Comparison of ENCODE assay signal across 8 cellular contexts in the genomic region with DNA sequence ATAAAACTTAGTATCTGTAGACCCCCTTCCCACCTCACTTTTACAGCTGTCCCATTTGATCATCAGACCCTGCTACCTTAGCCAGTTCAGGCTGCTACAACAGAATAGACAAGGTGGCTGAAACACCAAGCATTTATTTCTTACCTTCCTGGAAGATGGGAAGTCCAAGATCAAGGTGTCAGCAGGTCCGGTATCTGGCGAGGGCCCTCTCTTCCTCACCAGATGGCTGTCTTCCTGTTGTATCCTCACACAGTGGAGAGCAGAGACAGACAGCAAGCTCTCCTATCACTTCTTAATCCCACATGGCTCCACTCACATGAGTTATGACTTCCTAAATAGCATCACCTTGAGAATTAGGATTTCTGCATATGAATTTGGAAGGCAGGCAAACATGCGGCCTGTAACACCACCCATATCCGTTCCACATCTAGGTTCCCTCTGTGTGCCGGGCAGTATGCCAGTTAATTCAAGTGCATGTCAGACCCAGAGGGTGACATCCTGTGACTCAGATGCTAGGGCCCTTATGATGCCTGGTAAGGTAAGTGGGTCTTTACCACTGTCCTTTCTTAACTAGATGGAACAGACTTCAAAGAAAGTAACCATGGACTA. TPM values are rescaled to one million over a fixed set of nuclear protein-coding genes. Genes with fewer than 3 reads are reported as not detected.
A peak's percentile ranks its signal among the peaks of the same experiment; 100 is the strongest.
DNase-seq lines count a peak whose midpoint lies in the region; ATAC-seq and TF ChIP-seq lines count a peak whose summit lies in the region.

No MANE protein-coding gene starts in this region.

- 28% methylated on average over 5 of the region's 5 CpGs for WGBS in mesenchymal stem cell

- peak overlapping the region; percentile 90 for H3K4me2 ChIP-seq in HCT116 (ENCODE audit: low read length)
- no peak overlapping the region for H3K4me2 ChIP-seq in mesenchymal stem cell (ENCODE audit: low read length, poor library complexity, severe bottlenecking)
- no peak overlapping the region for H3K4me2 ChIP-seq in OCI-LY7 (ENCODE audit: low read length)

- peak overlapping the region; percentile 54 for H4K8ac ChIP-seq in mesenchymal stem cell (ENCODE audit: low read length)

- H3K23ac ChIP-seq in mesenchymal stem cell (ENCODE audit: low read length in 2 of 2): peak overlapping the region in 1 of 2 experiments; percentile 66

- peak overlapping the region; percentile 47 for H3K9ac ChIP-seq in HCT116 (ENCODE audit: low read length)
- H3K9ac ChIP-seq in mesenchymal stem cell (ENCODE audit: low read length): peak overlapping the region; percentile 89

- H3K27me3 ChIP-seq in HCT116 (ENCODE audit: insufficient read depth, low read length) (no peaks in the 10 kb centered on the region), mesenchymal stem cell (ENCODE audit: control insufficient read depth in 1 of 2, insufficient read depth in 1 of 2, low read length in 2 of 2) (peaks cover 0 to 7% of the 10 kb centered on the region in 2 experiments)

- H4K91ac ChIP-seq in mesenchymal stem cell (ENCODE audit: low read length): no peak overlapping the region

- H2BK120ac ChIP-seq in mesenchymal stem cell (ENCODE audit: low read depth, low read length): peak overlapping the region; percentile 86

- H3K4me3 ChIP-seq in HCT116 (replicated peaks in 1 of 2; ENCODE audit: low read depth in 1 of 2, low read length in 2 of 2) (peak overlapping the region; percentile 30 to 51), mesenchymal stem cell (ENCODE audit: insufficient read depth in 1 of 2, low read depth in 1 of 2, low read length in 2 of 2) (peak overlapping the region in 1 of 2 experiments; percentile 55), OCI-LY7 (ENCODE audit: low read depth, low read length, poor library complexity, severe bottlenecking) (no peak overlapping the region)

- H3K18ac ChIP-seq in mesenchymal stem cell (ENCODE audit: low read depth in 1 of 2, low read length in 2 of 2): peak overlapping the region; percentile 49 to 88

- POLR2A ChIA-PET in HCT116 (lab: Charles Lee) (interaction anchor here (1.3 kb wide), 1 partner anchor 10 kb away, joined by 3 read pairs; no protein-coding TSS in a partner anchor), OCI-LY7 (lab: Charles Lee) (no interaction called here)

- no peak for TF ChIP-seq RAD21 in HCT116 (IDR thresholded peaks at IDR 0.05; ENCODE audit: low read depth)

- H3K9me3 ChIP-seq in HCT116 (ENCODE audit: control insufficient read depth in 1 of 2, insufficient read depth in 1 of 2, low read depth in 1 of 2, low read length in 2 of 2): no peaks in the 10 kb centered on the region
- H3K9me3 ChIP-seq in mesenchymal stem cell (ENCODE audit: control insufficient read depth, low read length): no peaks in the 10 kb centered on the region
- H3K9me3 ChIP-seq in OCI-LY7 (ENCODE audit: low read length): no peaks in the 10 kb centered on the region

- no peak overlapping the region for H2BK15ac ChIP-seq in mesenchymal stem cell (ENCODE audit: low read depth, poor library complexity, severe bottlenecking)

- RAD21 ChIA-PET in HCT116 (lab: Charles Lee; ENCODE audit: low non-redundant PET in 1 of 2, low total read pairs in 2 of 2, uncharacterized antibody in 2 of 2, unreplicated experiment in 2 of 2): no interaction called here

- no peaks in the 10 kb centered on the region for H3K36me3 ChIP-seq in HCT116 (ENCODE audit: control insufficient read depth in 1 of 2, insufficient read depth in 2 of 2, low read length in 2 of 2)
- H3K36me3 ChIP-seq in mesenchymal stem cell (ENCODE audit: control insufficient read depth in 1 of 2, insufficient read depth in 2 of 2, low read depth in 1 of 2, low read length in 2 of 2): no peaks in the 10 kb centered on the region
- H3K36me3 ChIP-seq in OCI-LY7 (ENCODE audit: insufficient read depth, low read length): no peaks in the 10 kb centered on the region

- ATAC-seq in HCT116 (peak; percentile 76), GM21390 (IDR thresholded peaks at IDR 0.05; ENCODE audit: unreplicated experiment) (no peak), HG02610 (IDR thresholded peaks at IDR 0.05; ENCODE audit: unreplicated experiment) (no peak), GM18907 (IDR thresholded peaks at IDR 0.05; ENCODE audit: unreplicated experiment) (no peak)

- TF ChIP-seq POLR2A in HCT116 (IDR thresholded peaks at IDR 0.05; ENCODE audit: borderline replicate concordance, extremely low read depth, insufficient read depth, insufficient read length): no peak

- no peak overlapping the region for H2AK5ac ChIP-seq in mesenchymal stem cell (ENCODE audit: low read length, severe bottlenecking)

- CTCF ChIA-PET in HCT116 (lab: Charles Lee) (interaction anchor here (0.8 to 1.4 kb wide), 3 partner anchors 9 to 55 kb away, joined by 3 to 5 read pairs (median 3); no protein-coding TSS in a partner anchor), OCI-LY7 (lab: Charles Lee; ENCODE audit: unreplicated experiment) (no interaction called here)

- H2BK12ac ChIP-seq in mesenchymal stem cell (ENCODE audit: low read length in 2 of 2): peak overlapping the region; percentile 55 to 62

- no peak overlapping the region for H2BK5ac ChIP-seq in mesenchymal stem cell (ENCODE audit: low read depth, low read length, poor library complexity, severe bottlenecking)

- no peaks in the 10 kb centered on the region for H3K79me1 ChIP-seq in mesenchymal stem cell (replicated peaks; ENCODE audit: low read length, poor library complexity, severe bottlenecking)

- TSS peak; percentile 65 for BruUV-seq in HCT116 (replicated peaks; lab: Mats Ljungman, UMichigan)
- BruUV-seq in OCI-LY7 (replicated peaks; lab: Mats Ljungman, UMichigan): no TSS peak

- H4K20me1 ChIP-seq in HCT116 (ENCODE audit: insufficient read depth) (no peaks in the 10 kb centered on the region), OCI-LY7 (ENCODE audit: insufficient read depth, low read length) (no peaks in the 10 kb centered on the region)

- peak overlapping the region; percentile 66 for H3K27ac ChIP-seq in HCT116 (ENCODE audit: low read depth, low read length)
- no peak overlapping the region for H3K27ac ChIP-seq in mesenchymal stem cell (ENCODE audit: low read length, poor library complexity, severe bottlenecking)
- H3K27ac ChIP-seq in OCI-LY7 (ENCODE audit: low read depth, low read length, poor library complexity, severe bottlenecking): no peak overlapping the region

- peak overlapping the region; percentile 59 for H2AFZ ChIP-seq in HCT116 (ENCODE audit: low read depth, low read length, poor library complexity, severe bottlenecking)
- H2AFZ ChIP-seq in mesenchymal stem cell (ENCODE audit: low read depth, low read length): peak overlapping the region; percentile 34
- no peak overlapping the region for H2AFZ ChIP-seq in OCI-LY7 (ENCODE audit: low read length)

- H3K79me2 ChIP-seq in HCT116 (ENCODE audit: insufficient read depth, low read length) (no peaks in the 10 kb centered on the region), OCI-LY7 (ENCODE audit: insufficient read depth, low read depth, low read length) (no peaks in the 10 kb centered on the region)

- no peak overlapping the region for H3K14ac ChIP-seq in mesenchymal stem cell (ENCODE audit: low read length in 2 of 2)

- H3K4me1 ChIP-seq in HCT116 (ENCODE audit: control insufficient read depth in 1 of 2, insufficient read depth in 2 of 2, low read length in 2 of 2) (peaks cover 42 to 48% of the 10 kb centered on the region in 2 experiments), mesenchymal stem cell (ENCODE audit: control insufficient read depth, insufficient read depth, low read depth, low read length) (peaks cover 4% of the 10 kb centered on the region), OCI-LY7 (ENCODE audit: insufficient read depth, low read length, poor library complexity, severe bottlenecking) (no peaks in the 10 kb centered on the region)

- TF ChIP-seq CTCF in HCT116 (IDR thresholded peaks at IDR 0.05 in 2 of 3, conservative IDR thresholded peaks at IDR 0.05 in 1 of 3; ENCODE audit: borderline replicate concordance in 1 of 3, insufficient read depth in 1 of 3, low read depth in 2 of 3, low read length in 2 of 3) (no peak), OCI-LY7 (conservative IDR thresholded peaks at IDR 0.05; ENCODE audit: low read length) (no peak)

- DNase-seq in HCT116 (ENCODE audit: low read depth, low spot score) (peak; percentile 84), RPMI8226 (peak; percentile 81), astrocyte of the hippocampus (ENCODE audit: low read depth, low spot score) (peak; percentile 43), mesenchymal stem cell (peak; percentile 78), OCI-LY7 (ENCODE audit: low spot score) (no peak)

- H3K4ac ChIP-seq in mesenchymal stem cell (ENCODE audit: low read depth in 1 of 2, low read length in 2 of 2): peak overlapping the region in 1 of 2 experiments; percentile 89

- intact Hi-C loops in HCT116 (cut with micrococcal nuclease): loop anchor here (2.0 to 5.0 kb wide), 2 partner anchors 31 to 249 kb away; a partner anchor contains a TSS
- intact Hi-C loops in OCI-LY7 (cut with micrococcal nuclease; ENCODE audit: unreplicated experiment): no loop called here

- no peaks in the 10 kb centered on the region for H3K9me2 ChIP-seq in HCT116 (ENCODE audit: insufficient read depth)
- H3K9me2 ChIP-seq in OCI-LY7 (ENCODE audit: insufficient read depth, low read length): no peaks in the 10 kb centered on the region

TF ChIP-seq in HCT116, 20 proteins besides CTCF, POLR2A, EP300 and RAD21 (continues in another document):
- TF ChIP-seq SRF (IDR thresholded peaks at IDR 0.05; ENCODE audit: low read depth): peak; percentile 63; the same call in 1 of the 2 replicates
- no peak for TF ChIP-seq YY1 (IDR thresholded peaks at IDR 0.05; ENCODE audit: extremely low read depth, insufficient replicate concordance, low read depth, low read length)
- peak; percentile 82 for TF ChIP-seq JUND (IDR thresholded peaks at IDR 0.05)

RNA-seq across cellular contexts. Expression of a gene that starts 2.1 kb away (rescaled TPM):
- 3.9 TPM for total RNA-seq in HCT116 (2021; ENCODE audit: unreplicated experiment)
- 2.0 and 3.5 TPM in 2 replicates for polyA plus RNA-seq in HCT116 (2012)
- polyA plus RNA-seq in mesenchymal stem cell (2013, experiment 1 of 2): 0.21 TPM
- 0.25 TPM for polyA plus RNA-seq in mesenchymal stem cell (2013, experiment 2 of 2)
- not detected in 2 replicates for total RNA-seq in OCI-LY7 (2014; rRNA removed; shearing (Covaris generic))
- total RNA-seq in OCI-LY7 (2022): not detected in 2 replicates

RNA-seq across cellular contexts. Expression of a gene that starts 27.1 kb away (rescaled TPM):
- total RNA-seq in HCT116 (2021; ENCODE audit: unreplicated experiment) (0.37 TPM), OCI-LY7 (2022) (not detected in 2 replicates)
- polyA plus RNA-seq in HCT116 (2012): 1.3 and 1.5 TPM in 2 replicates
- polyA plus RNA-seq in mesenchymal stem cell (2013, experiment 1 of 2): 1.4 TPM
- 1.4 TPM for polyA plus RNA-seq in mesenchymal stem cell (2013, experiment 2 of 2)
- total RNA-seq in OCI-LY7 (2014; rRNA removed; shearing (Covaris generic)): not detected in 2 replicates

RNA-seq across cellular contexts. Expression of a gene that starts 31.6 kb away (rescaled TPM):
- total RNA-seq in HCT116 (2021; ENCODE audit: unreplicated experiment) (27.8 TPM), OCI-LY7 (2022) (1.2 and 1.5 TPM in 2 replicates)
- 14.6 and 14.8 TPM in 2 replicates for polyA plus RNA-seq in HCT116 (2012)
- 47.8 TPM for polyA plus RNA-seq in mesenchymal stem cell (2013, experiment 1 of 2)
- 47.1 TPM for polyA plus RNA-seq in mesenchymal stem cell (2013, experiment 2 of 2)
- total RNA-seq in OCI-LY7 (2014; rRNA removed; shearing (Covaris generic)): 1.1 and 1.5 TPM in 2 replicates

RNA-seq across cellular contexts. Expression of a gene that starts 46.0 kb away (rescaled TPM):
- total RNA-seq in HCT116 (2021; ENCODE audit: unreplicated experiment) (10.2 TPM), OCI-LY7 (2022) (2.6 and 3.0 TPM in 2 replicates)
- 20.2 and 22.8 TPM in 2 replicates for polyA plus RNA-seq in HCT116 (2012)
- 6.4 TPM for polyA plus RNA-seq in mesenchymal stem cell (2013, experiment 1 of 2)
- 7.4 TPM for polyA plus RNA-seq in mesenchymal stem cell (2013, experiment 2 of 2)
- total RNA-seq in OCI-LY7 (2014; rRNA removed; shearing (Covaris generic)): 0.60 TPM in 1 of 2 replicates, not detected in the other

Comparison
In these comparisons a context has a peak if more than half of its experiments do, and no peak if none do; other contexts are left out.
1. RNA of a gene that starts 31.6 kb away (total RNA-seq): 27.8 TPM in HCT116 (single experiment); 1.1 to 1.5 TPM in OCI-LY7; every median in the first group is over 10 times any median in the second.